Comparison of ENCODE assay signal across 32 cellular contexts in the genomic region with DNA sequence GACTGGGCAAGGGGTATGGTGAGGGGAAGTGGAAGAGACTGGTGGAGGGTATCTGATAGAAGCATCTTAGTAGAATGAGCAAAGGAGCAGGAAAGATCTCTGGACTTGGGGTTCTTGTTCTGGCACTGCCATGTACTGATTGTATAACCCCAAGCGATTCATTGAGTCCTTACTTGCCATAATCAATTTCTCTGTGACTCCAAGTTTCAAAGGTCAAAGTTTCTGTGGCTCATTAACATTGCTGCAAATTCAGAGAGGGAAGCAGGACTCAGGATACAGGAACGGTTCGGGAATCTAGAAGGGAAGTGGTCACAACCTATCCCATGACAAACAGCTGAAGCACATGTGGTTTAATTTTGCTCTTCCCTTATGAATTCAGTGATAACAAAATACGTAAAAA. TPM values are rescaled to one million over a fixed set of nuclear protein-coding genes. Genes with fewer than 3 reads are reported as not detected.
"Had no signal": no experiment of that assay in that cellular context is flagged by ENCODE, and none has a peak within 500 bp of the region (broad histone marks: within the 10 kb centered on the region; RNA-seq: fewer than 3 reads in every experiment).

No MANE protein-coding gene starts in this region.

- H3K27me3 ChIP-seq: neural progenitor cell, ovary, stomach, thyroid gland, tibial nerve, upper lobe of left lung, vagina had no signal

- FAIRE-seq: urothelium cell line had no signal

- H3K36me3 ChIP-seq: neural progenitor cell, ovary, stomach, thoracic aorta, thyroid gland, tibial nerve, upper lobe of left lung, vagina had no signal

- H3K9me3 ChIP-seq: ovary, psoas muscle, stomach, thoracic aorta, thyroid gland, tibial nerve, upper lobe of left lung, vagina had no signal

- H3K9ac ChIP-seq: neural progenitor cell, parathyroid adenoma had no signal

- H3K27ac ChIP-seq: neural progenitor cell, ovary, parathyroid adenoma, psoas muscle, skin epidermis, stomach, thoracic aorta, thyroid gland, tibial nerve, upper lobe of left lung, vagina had no signal

- H2AFZ ChIP-seq: neural progenitor cell, parathyroid adenoma had no signal

- H3K4me3 ChIP-seq: neural progenitor cell, ovary, psoas muscle, skin epidermis, stomach, thoracic aorta, thyroid gland, tibial nerve, upper lobe of left lung, vagina had no signal

- ATAC-seq: natural killer cell; psoas muscle; right cardiac atrium; sciatic nerve; stimulated activated effector memory CD8-positive, alpha-beta T cell treated with anti-CD3 and anti-CD28 coated beads, Interleukin-12 subunit alpha, Interleukin-12 subunit beta, amount 100 ng/mL, for 72 hours; stimulated activated naive B cell treated with anti-CD40 and anti-IgM and Interleukin-4, amounts not matched to agents 10 μg/mL and 1 μg/mL and 100 μg/mL, for 72 hours had no signal

- DNase-seq: natural killer cell; occipital lobe; ovary; posterior cingulate gyrus; psoas muscle; right cardiac atrium; stimulated activated CD4-positive, alpha-beta T cell treated with anti-CD3 and anti-CD28 coated beads, Interleukin-15, amount 100 ng/mL, for 24 hours; stimulated activated CD4-positive, alpha-beta T cell treated with anti-CD3 and anti-CD28 coated beads, Interleukin-2, amount 100 ng/mL, for 24 hours; stimulated activated CD4-positive, alpha-beta T cell treated with anti-CD3 and anti-CD28 coated beads, Interleukin-2, amount 100 ng/mL, for 48 hours; stimulated activated CD4-positive, alpha-beta T cell treated with anti-CD3 and anti-CD28 coated beads, Interleukin-4, amount 100 ng/mL, for 24 hours; stimulated activated naive B cell treated with anti-CD40 and anti-IgM and Interleukin-4, amounts not matched to agents 10 μg/mL and 1 μg/mL and 100 μg/mL, for 72 hours; stimulated activated naive CD4-positive, alpha-beta T cell treated with Interleukin-2 at 50 U/mL for 16 hours; stomach; thyroid gland; trophoblast cell; upper lobe of left lung had no signal

- H3K79me2 ChIP-seq: parathyroid adenoma had no signal

- H3K4me1 ChIP-seq: neural progenitor cell, parathyroid adenoma, psoas muscle, stomach, thyroid gland, tibial nerve, upper lobe of left lung, vagina had no signal

- H3K4me2 ChIP-seq: neural progenitor cell had no signal

RNA-seq across cellular contexts. Expression of gene OR51I2, which starts 0.3 kb away (rescaled TPM):
- total RNA-seq: natural killer cell, occipital lobe, osteoblast, ovary, progenitor cell of endocrine pancreas, psoas muscle, renal cortical epithelial cell, right cardiac atrium, sciatic nerve, stomach, subcutaneous adipose tissue, temporal lobe, thoracic aorta, thyroid gland, tibial nerve, upper lobe of left lung, ureter, vagina had no signal
- polyA plus RNA-seq: neural cell, ovary, psoas muscle, right cardiac atrium, stomach had no signal

RNA-seq across cellular contexts. Expression of gene OR51I1, which starts 8.1 kb away (rescaled TPM):
- total RNA-seq: natural killer cell, occipital lobe, progenitor cell of endocrine pancreas, psoas muscle, right cardiac atrium, sciatic nerve, stomach, temporal lobe, thoracic aorta, vagina had no signal
- polyA plus RNA-seq: neural cell, ovary, psoas muscle, right cardiac atrium, stomach had no signal

RNA-seq across cellular contexts. Expression of gene OR51Q1, which starts 27.5 kb away (rescaled TPM):
- total RNA-seq: natural killer cell, occipital lobe, osteoblast, ovary, progenitor cell of endocrine pancreas, psoas muscle, renal cortical epithelial cell, right cardiac atrium, sciatic nerve, stomach, subcutaneous adipose tissue, temporal lobe, thoracic aorta, thyroid gland, tibial nerve, upper lobe of left lung, ureter, vagina had no signal
- polyA plus RNA-seq: neural cell, ovary, psoas muscle, right cardiac atrium, stomach had no signal

RNA-seq across cellular contexts. Expression of gene OR52D1, which starts 39.1 kb away (rescaled TPM):
- total RNA-seq: natural killer cell, occipital lobe, osteoblast, ovary, progenitor cell of endocrine pancreas, psoas muscle, right cardiac atrium, sciatic nerve, stomach, subcutaneous adipose tissue, temporal lobe, thoracic aorta, thyroid gland, tibial nerve, upper lobe of left lung, ureter, vagina had no signal
- polyA plus RNA-seq: neural cell, ovary, psoas muscle, right cardiac atrium, stomach had no signal
